In genomic region chr7:99383203-99383602, GRCh38 we compare ENCODE assay signal across 1 cellular context.
A peak's percentile ranks its signal among the peaks of the same experiment; 100 is the strongest.
TF ChIP-seq lines count a peak whose summit lies in the region.

No MANE protein-coding gene starts in this region.

TF ChIP-seq in K562, 482 proteins besides CTCF, POLR2A, EP300 and RAD21:
- TF ChIP-seq MXD1 (CRISPR knock-in tag; IDR thresholded peaks at IDR 0.05; ENCODE audit: borderline replicate concordance, poor library complexity, severe bottlenecking) (no peak), ZBTB33 (CRISPR knock-in tag; IDR thresholded peaks at IDR 0.05) (peak; percentile 70; the same call in 1 of the 2 replicates), ZNF121 (CRISPR knock-in tag; conservative IDR thresholded peaks at IDR 0.05) (0 out of 2 replicates have a peak, but pooled peaks have one; percentile 36), ZKSCAN1 (IDR thresholded peaks at IDR 0.05; ENCODE audit: low read depth, low read length) (peak; percentile 90)
